In the genomic region with DNA sequence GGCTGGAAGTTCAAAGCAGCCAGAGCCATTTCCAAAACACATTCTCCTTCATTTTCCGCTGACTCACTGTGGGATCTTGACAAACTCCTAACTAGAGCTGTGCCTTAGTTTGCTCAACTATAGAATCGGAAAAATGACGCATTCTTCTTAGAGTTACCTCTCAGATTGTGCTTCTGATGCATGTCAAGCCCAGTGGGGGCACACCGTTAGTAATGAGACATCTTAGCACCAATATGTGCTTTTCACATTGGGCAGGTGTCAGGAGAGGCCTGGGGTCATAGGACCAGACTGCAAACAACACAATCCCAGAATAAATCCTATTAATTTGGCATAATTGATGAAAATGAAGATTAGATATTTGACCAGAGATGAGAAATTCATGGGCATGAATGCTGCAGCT, we compare ENCODE assay signal across 2 cellular contexts.
TF ChIP-seq lines count a peak whose summit lies in the region.

No MANE protein-coding gene starts in this region.

TF ChIP-seq in GM23338, 12 proteins besides CTCF, POLR2A, EP300 and RAD21:
- no peak for TF ChIP-seq CREB1 (CRISPR knock-in tag; IDR thresholded peaks at IDR 0.05; ENCODE audit: low read depth)
- no peak for TF ChIP-seq JUNB (IDR thresholded peaks at IDR 0.05; ENCODE audit: unreplicated experiment)
- TF ChIP-seq EZH2phosphoT487 (IDR thresholded peaks at IDR 0.05; ENCODE audit: unreplicated experiment): no peak
- TF ChIP-seq, protein P1, sequence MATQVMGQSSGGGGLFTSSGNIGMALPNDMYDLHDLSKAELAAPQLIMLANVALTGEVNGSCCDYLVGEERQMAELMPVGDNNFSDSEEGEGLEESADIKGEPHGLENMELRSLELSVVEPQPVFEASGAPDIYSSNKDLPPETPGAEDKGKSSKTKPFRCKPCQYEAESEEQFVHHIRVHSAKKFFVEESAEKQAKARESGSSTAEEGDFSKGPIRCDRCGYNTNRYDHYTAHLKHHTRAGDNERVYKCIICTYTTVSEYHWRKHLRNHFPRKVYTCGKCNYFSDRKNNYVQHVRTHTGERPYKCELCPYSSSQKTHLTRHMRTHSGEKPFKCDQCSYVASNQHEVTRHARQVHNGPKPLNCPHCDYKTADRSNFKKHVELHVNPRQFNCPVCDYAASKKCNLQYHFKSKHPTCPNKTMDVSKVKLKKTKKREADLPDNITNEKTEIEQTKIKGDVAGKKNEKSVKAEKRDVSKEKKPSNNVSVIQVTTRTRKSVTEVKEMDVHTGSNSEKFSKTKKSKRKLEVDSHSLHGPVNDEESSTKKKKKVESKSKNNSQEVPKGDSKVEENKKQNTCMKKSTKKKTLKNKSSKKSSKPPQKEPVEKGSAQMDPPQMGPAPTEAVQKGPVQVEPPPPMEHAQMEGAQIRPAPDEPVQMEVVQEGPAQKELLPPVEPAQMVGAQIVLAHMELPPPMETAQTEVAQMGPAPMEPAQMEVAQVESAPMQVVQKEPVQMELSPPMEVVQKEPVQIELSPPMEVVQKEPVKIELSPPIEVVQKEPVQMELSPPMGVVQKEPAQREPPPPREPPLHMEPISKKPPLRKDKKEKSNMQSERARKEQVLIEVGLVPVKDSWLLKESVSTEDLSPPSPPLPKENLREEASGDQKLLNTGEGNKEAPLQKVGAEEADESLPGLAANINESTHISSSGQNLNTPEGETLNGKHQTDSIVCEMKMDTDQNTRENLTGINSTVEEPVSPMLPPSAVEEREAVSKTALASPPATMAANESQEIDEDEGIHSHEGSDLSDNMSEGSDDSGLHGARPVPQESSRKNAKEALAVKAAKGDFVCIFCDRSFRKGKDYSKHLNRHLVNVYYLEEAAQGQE (IDR thresholded peaks at IDR 0.05; ENCODE audit: unreplicated experiment): no peak
- TF ChIP-seq, protein P2, sequence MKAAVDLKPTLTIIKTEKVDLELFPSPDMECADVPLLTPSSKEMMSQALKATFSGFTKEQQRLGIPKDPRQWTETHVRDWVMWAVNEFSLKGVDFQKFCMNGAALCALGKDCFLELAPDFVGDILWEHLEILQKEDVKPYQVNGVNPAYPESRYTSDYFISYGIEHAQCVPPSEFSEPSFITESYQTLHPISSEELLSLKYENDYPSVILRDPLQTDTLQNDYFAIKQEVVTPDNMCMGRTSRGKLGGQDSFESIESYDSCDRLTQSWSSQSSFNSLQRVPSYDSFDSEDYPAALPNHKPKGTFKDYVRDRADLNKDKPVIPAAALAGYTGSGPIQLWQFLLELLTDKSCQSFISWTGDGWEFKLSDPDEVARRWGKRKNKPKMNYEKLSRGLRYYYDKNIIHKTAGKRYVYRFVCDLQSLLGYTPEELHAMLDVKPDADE (IDR thresholded peaks at IDR 0.05): no peak
- no peak for TF ChIP-seq EZH2 (IDR thresholded peaks at IDR 0.05; ENCODE audit: low read depth, unreplicated experiment)
- no peak for TF ChIP-seq STAT1 (IDR thresholded peaks at IDR 0.05; ENCODE audit: unreplicated experiment)
- no peak for TF ChIP-seq ZNF114 (CRISPR knock-in tag; IDR thresholded peaks at IDR 0.05)
- TF ChIP-seq, protein P3, sequence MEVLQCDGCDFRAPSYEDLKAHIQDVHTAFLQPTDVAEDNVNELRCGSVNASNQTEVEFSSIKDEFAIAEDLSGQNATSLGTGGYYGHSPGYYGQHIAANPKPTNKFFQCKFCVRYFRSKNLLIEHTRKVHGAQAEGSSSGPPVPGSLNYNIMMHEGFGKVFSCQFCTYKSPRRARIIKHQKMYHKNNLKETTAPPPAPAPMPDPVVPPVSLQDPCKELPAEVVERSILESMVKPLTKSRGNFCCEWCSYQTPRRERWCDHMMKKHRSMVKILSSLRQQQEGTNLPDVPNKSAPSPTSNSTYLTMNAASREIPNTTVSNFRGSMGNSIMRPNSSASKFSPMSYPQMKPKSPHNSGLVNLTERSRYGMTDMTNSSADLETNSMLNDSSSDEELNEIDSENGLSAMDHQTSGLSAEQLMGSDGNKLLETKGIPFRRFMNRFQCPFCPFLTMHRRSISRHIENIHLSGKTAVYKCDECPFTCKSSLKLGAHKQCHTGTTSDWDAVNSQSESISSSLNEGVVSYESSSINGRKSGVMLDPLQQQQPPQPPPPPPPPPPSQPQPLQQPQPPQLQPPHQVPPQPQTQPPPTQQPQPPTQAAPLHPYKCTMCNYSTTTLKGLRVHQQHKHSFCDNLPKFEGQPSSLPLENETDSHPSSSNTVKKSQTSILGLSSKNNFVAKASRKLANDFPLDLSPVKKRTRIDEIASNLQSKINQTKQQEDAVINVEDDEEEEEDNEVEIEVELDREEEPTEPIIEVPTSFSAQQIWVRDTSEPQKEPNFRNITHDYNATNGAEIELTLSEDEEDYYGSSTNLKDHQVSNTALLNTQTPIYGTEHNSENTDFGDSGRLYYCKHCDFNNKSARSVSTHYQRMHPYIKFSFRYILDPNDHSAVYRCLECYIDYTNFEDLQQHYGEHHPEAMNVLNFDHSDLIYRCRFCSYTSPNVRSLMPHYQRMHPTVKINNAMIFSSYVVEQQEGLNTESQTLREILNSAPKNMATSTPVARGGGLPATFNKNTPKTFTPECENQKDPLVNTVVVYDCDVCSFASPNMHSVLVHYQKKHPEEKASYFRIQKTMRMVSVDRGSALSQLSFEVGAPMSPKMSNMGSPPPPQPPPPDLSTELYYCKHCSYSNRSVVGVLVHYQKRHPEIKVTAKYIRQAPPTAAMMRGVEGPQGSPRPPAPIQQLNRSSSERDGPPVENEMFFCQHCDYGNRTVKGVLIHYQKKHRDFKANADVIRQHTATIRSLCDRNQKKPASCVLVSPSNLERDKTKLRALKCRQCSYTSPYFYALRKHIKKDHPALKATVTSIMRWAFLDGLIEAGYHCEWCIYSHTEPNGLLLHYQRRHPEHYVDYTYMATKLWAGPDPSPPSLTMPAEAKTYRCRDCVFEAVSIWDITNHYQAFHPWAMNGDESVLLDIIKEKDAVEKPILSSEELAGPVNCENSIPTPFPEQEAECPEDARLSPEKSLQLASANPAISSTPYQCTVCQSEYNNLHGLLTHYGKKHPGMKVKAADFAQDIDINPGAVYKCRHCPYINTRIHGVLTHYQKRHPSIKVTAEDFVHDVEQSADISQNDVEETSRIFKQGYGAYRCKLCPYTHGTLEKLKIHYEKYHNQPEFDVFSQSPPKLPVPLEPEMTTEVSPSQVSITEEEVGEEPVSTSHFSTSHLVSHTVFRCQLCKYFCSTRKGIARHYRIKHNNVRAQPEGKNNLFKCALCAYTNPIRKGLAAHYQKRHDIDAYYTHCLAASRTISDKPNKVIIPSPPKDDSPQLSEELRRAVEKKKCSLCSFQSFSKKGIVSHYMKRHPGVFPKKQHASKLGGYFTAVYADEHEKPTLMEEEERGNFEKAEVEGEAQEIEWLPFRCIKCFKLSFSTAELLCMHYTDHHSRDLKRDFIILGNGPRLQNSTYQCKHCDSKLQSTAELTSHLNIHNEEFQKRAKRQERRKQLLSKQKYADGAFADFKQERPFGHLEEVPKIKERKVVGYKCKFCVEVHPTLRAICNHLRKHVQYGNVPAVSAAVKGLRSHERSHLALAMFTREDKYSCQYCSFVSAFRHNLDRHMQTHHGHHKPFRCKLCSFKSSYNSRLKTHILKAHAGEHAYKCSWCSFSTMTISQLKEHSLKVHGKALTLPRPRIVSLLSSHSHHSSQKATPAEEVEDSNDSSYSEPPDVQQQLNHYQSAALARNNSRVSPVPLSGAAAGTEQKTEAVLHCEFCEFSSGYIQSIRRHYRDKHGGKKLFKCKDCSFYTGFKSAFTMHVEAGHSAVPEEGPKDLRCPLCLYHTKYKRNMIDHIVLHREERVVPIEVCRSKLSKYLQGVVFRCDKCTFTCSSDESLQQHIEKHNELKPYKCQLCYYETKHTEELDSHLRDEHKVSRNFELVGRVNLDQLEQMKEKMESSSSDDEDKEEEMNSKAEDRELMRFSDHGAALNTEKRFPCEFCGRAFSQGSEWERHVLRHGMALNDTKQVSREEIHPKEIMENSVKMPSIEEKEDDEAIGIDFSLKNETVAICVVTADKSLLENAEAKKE (CRISPR knock-in tag; IDR thresholded peaks at IDR 0.05): no peak

TF ChIP-seq in H1, 55 proteins besides CTCF, POLR2A, EP300 and RAD21:
- no peak for TF ChIP-seq SIN3A (conservative IDR thresholded peaks at IDR 0.05 in 1 of 2, IDR thresholded peaks at IDR 0.05 in 1 of 2; ENCODE audit: low read depth in 1 of 2, low read length in 2 of 2)
- TF ChIP-seq BACH1 (IDR thresholded peaks at IDR 0.05; ENCODE audit: low read length): peak; percentile 44; the same call in 1 of the 2 replicates
TF ChIP-seq in H1: peak in this region for 1.
